ENCODE assay signal across 15 cellular contexts in the genomic region with DNA sequence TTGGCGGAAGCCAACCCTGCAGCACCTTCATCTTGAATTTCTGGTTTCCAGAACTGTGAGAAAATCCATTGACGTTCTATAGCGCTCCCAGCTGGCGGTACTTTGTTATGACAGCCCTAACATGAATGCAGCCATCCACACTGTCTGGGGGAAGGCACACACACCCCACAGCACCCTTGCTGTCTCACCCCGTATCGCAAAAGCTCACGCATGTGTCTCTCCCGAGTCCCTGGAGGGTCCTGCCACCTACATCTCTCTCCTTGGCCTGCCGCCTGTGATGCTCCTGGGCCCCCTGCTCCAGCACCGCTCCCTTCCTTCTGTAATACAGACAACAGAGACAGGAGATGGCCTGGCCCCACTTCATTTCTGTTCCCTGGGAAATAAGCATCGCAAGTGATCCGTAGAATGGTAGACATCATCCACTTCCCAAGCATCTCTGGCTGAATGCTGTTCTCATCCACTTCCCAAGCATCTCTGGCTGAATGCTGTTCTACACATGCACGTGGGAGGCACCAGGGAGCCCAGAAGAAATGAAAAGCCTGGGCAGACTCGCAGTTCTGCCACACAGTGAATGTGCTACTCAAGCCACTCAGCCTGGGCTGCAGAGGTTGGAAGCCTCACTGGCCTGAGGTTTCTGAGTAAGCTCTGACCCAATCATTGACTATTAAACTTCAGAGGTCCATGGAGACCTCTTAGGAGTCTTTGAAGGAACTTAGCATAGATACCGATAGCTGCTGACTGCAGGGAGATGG. TPM values are rescaled to one million over a fixed set of nuclear protein-coding genes. Genes with fewer than 3 reads are reported as not detected.
DNase-seq lines count a peak whose midpoint lies in the region; ATAC-seq, FAIRE-seq and TF ChIP-seq lines count a peak whose summit lies in the region.
"Had no signal": no experiment of that assay in that cellular context is flagged by ENCODE, and none has a peak within 500 bp of the region (broad histone marks: within the 10 kb centered on the region; RNA-seq: fewer than 3 reads in every experiment).

No MANE protein-coding gene starts in this region.

- intact Hi-C loops in MCF 10A (cut with micrococcal nuclease): no loop called here
- intact Hi-C loops in breast epithelium (cut with DNase I; ENCODE audit: low total_unique reads): no loop called here
- intact Hi-C loops in transverse colon (cut with DNase I; ENCODE audit: low total_unique reads): no loop called here
- intact Hi-C loops in esophagus muscularis mucosa (cut with DNase I): no loop called here

- FAIRE-seq in GM12891 (lab: Jason Lieb, UNC): no peak
- FAIRE-seq: urothelium cell line had no signal

- peaks cover 21% of the 10 kb centered on the region for H3K36me3 Mint-ChIP-seq in MCF 10A (ENCODE audit: insufficient read depth, unreplicated experiment)

- in situ Hi-C loops in transverse colon (cut with MboI; ENCODE audit: low pct_ligation_motif_present in 1 of 4, low pct_unique_long_range_greater_than_20kb in 1 of 4, low sequenced_read_pairs in 3 of 4): no loop called here

- H3K27me3 Mint-ChIP-seq in MCF 10A (ENCODE audit: insufficient read depth, unreplicated experiment): no peaks in the 10 kb centered on the region

- CTCF ChIA-PET in MCF 10A (lab: Yijun Ruan, JAX): interaction anchor here (0.6 to 1.3 kb wide), 4 partner anchors 9 to 819 kb away, joined by 3 to 4 read pairs (median 4); no protein-coding TSS in a partner anchor

- H3K9me3 ChIP-seq in breast epithelium (peaks cover 0 to 6% of the 10 kb centered on the region in 2 donors), OCI-LY1 (ENCODE audit: low read length) (no peaks in the 10 kb centered on the region), transverse colon (no peaks in the 10 kb centered on the region), esophagus muscularis mucosa (no peaks in the 10 kb centered on the region)

- no peak overlapping the region for H3K4me2 ChIP-seq in OCI-LY1 (ENCODE audit: low read length)

- H3K79me2 ChIP-seq in OCI-LY1 (ENCODE audit: insufficient read depth, low read length): no peaks in the 10 kb centered on the region

- peak; percentile 35 for ATAC-seq in esophagus mucosa

- no peaks in the 10 kb centered on the region for H4K20me1 ChIP-seq in OCI-LY1 (ENCODE audit: insufficient read depth, low read length)

- no TSS peak for BruUV-seq in MCF 10A (replicated peaks; lab: Mats Ljungman, UMichigan)

- H3K27ac Mint-ChIP-seq in MCF 10A (ENCODE audit: low read depth, unreplicated experiment): no peak overlapping the region

- no peak for TF ChIP-seq POLR2A in breast epithelium (IDR thresholded peaks at IDR 0.05)
- no peak for TF ChIP-seq POLR2A in transverse colon (IDR thresholded peaks at IDR 0.05)
- TF ChIP-seq POLR2A in esophagus muscularis mucosa (IDR thresholded peaks at IDR 0.05; ENCODE audit: low read depth): no peak
- no peak for TF ChIP-seq POLR2A in GM12891 (IDR thresholded peaks at IDR 0.05; ENCODE audit: low read depth, low read length)

- H3K27me3 ChIP-seq in breast epithelium (no peaks in the 10 kb centered on the region), OCI-LY1 (ENCODE audit: insufficient read depth, low read length) (no peaks in the 10 kb centered on the region), transverse colon (no peaks in the 10 kb centered on the region), esophagus muscularis mucosa (no peaks in the 10 kb centered on the region)

- no peak overlapping the region for H3K9ac ChIP-seq in OCI-LY1 (ENCODE audit: low read length)

- 94 to 97% methylated on average over 12 to 15 of the region's 15 CpGs for WGBS in transverse colon (ENCODE audit: low coverage in 1 of 2), 2 donors
- 93% methylated on average over 15 of the region's 15 CpGs for WGBS in esophagus muscularis mucosa

- TF ChIP-seq CTCF in MCF 10A (IDR thresholded peaks at IDR 0.05; ENCODE audit: unreplicated experiment): peak; percentile 8
- no peak for TF ChIP-seq CTCF in breast epithelium (IDR thresholded peaks at IDR 0.05)
- TF ChIP-seq CTCF in OCI-LY1 (IDR thresholded peaks at IDR 0.05; ENCODE audit: low read length): peak; percentile 45
- TF ChIP-seq CTCF in transverse colon (IDR thresholded peaks at IDR 0.05): peak in 3 of 5 experiments; percentile 12 to 24 (median 12)
- TF ChIP-seq CTCF in esophagus muscularis mucosa (IDR thresholded peaks at IDR 0.05): no peak

- no peak overlapping the region for H2AFZ ChIP-seq in OCI-LY1 (ENCODE audit: low read length)

- H3K4me1 Mint-ChIP-seq in MCF 10A (ENCODE audit: insufficient read depth, unreplicated experiment): no peaks in the 10 kb centered on the region

- H3K9me2 ChIP-seq in OCI-LY1 (ENCODE audit: low read depth, low read length): no peaks in the 10 kb centered on the region

- H3K4me3 Mint-ChIP-seq in MCF 10A (ENCODE audit: unreplicated experiment): no peak overlapping the region

- TF ChIP-seq EP300 in transverse colon (IDR thresholded peaks at IDR 0.05; ENCODE audit: low read depth) (no peak), esophagus muscularis mucosa (IDR thresholded peaks at IDR 0.05) (no peak)

- H3F3A ChIP-seq in OCI-LY1 (ENCODE audit: insufficient read depth, low read length): no peaks in the 10 kb centered on the region

- H3K36me3 ChIP-seq in breast epithelium (no peaks in the 10 kb centered on the region), OCI-LY1 (ENCODE audit: insufficient read depth, low read length) (peaks cover 27% of the 10 kb centered on the region), transverse colon (peaks cover 0 to 6% (median 0%) of the 10 kb centered on the region in 4 donors), esophagus muscularis mucosa (peaks cover 0 to 19% (median 14%) of the 10 kb centered on the region in 4 donors)

- H3K4me1 ChIP-seq in breast epithelium (no peaks in the 10 kb centered on the region), OCI-LY1 (ENCODE audit: insufficient read depth, low read length, severe bottlenecking) (no peaks in the 10 kb centered on the region), transverse colon (peaks cover 0 to 22% (median 5%) of the 10 kb centered on the region in 4 donors), esophagus muscularis mucosa (peaks cover 0 to 8% (median 2%) of the 10 kb centered on the region in 4 donors)

- H3K4me3 ChIP-seq in breast epithelium (no peak overlapping the region), OCI-LY1 (ENCODE audit: low read depth, low read length, poor library complexity, severe bottlenecking) (no peak overlapping the region), transverse colon (no peak overlapping the region), esophagus muscularis mucosa (no peak overlapping the region)

- DNase-seq in MCF 10A (ENCODE audit: unreplicated experiment) (no peak), breast epithelium (ENCODE audit: low spot score in 2 of 2) (no peak), transverse colon (no peak), kidney tubule cell (ENCODE audit: low spot score) (no peak), esophagus muscularis mucosa (ENCODE audit: extremely low spot score) (no peak), GM12891 (ENCODE audit: insufficient read length, low spot score) (no peak)
- DNase-seq: Calu3; NCI-H748 treated with DMSO at 0.1 percent for 48 hours; stimulated activated naive CD4-positive, alpha-beta T cell treated with Interleukin-2 at 50 U/mL for 16 hours had no signal

- POLR2A ChIA-PET in MCF 10A (lab: Yijun Ruan, JAX): no interaction called here

- H3K27ac ChIP-seq in breast epithelium (no peak overlapping the region), OCI-LY1 (ENCODE audit: low read depth, low read length, poor library complexity, severe bottlenecking) (no peak overlapping the region), transverse colon (no peak overlapping the region), esophagus muscularis mucosa (replicated peaks in 1 of 4) (no peak overlapping the region)

- no peaks in the 10 kb centered on the region for H3K9me3 Mint-ChIP-seq in MCF 10A (ENCODE audit: unreplicated experiment)

TF ChIP-seq in GM12891, 5 proteins besides CTCF, POLR2A, EP300 and RAD21:
- TF ChIP-seq SPI1 (IDR thresholded peaks at IDR 0.05; ENCODE audit: low read depth, low read length) (no peak), TAF1 (IDR thresholded peaks at IDR 0.05; ENCODE audit: low read depth, low read length) (no peak), PAX5 (IDR thresholded peaks at IDR 0.05; ENCODE audit: insufficient read depth, low read length, severe bottlenecking) (no peak)

RNA-seq across cellular contexts. Expression of a gene that starts 29.6 kb away (rescaled TPM):
- total RNA-seq in MCF 10A (2022): 102 and 123 TPM in 2 replicates
- 10 to 100 TPM; 22.2 to 47.2 (median 27.5) TPM for total RNA-seq in breast epithelium
- total RNA-seq in esophagus mucosa: 91.9 TPM
- 100 to 1,000 TPM; 121 to 242 (median 185) TPM for total RNA-seq in transverse colon
- total RNA-seq in esophagus muscularis mucosa: 100 to 1,000 TPM in 2 of 4 donors, 10 to 100 TPM in 2; 30.7 to 176 (median 104) TPM
- polyA plus RNA-seq in GM12891 (2012; ENCODE audit: low read depth, missing spikeins): 23.4 TPM

RNA-seq across cellular contexts. Expression of a gene that starts 33.5 kb away (rescaled TPM):
- total RNA-seq in MCF 10A (2022): not detected in 2 replicates
- total RNA-seq in breast epithelium: not detected
- total RNA-seq in esophagus mucosa: not detected
- total RNA-seq in transverse colon: not detected
- not detected for total RNA-seq in esophagus muscularis mucosa
- not detected for polyA plus RNA-seq in GM12891 (2012; ENCODE audit: low read depth, missing spikeins)
- total RNA-seq: Calu3, dermis microvascular lymphatic vessel endothelial cell, lung microvascular endothelial cell had no signal
- polyA plus RNA-seq: AG04450 had no signal

RNA-seq across cellular contexts. Expression of a gene that starts 49.8 kb away (rescaled TPM):
- total RNA-seq in MCF 10A (2022) (220 and 280 TPM in 2 replicates), breast epithelium (10 to 100 TPM; 82.5 to 93.4 (median 85.3) TPM), esophagus mucosa (108 TPM), transverse colon (100 to 1,000 TPM; 112 to 185 (median 130) TPM), esophagus muscularis mucosa (100 to 1,000 TPM in 2 of 4 donors, 10 to 100 TPM in 2; 80.4 to 122 (median 104) TPM)
- polyA plus RNA-seq in GM12891 (2012; ENCODE audit: low read depth, missing spikeins): 150 TPM

RNA-seq across cellular contexts. Expression of a gene that starts 54.2 kb away (rescaled TPM):
- total RNA-seq in MCF 10A (2022) (not detected in 2 replicates), breast epithelium (not detected), esophagus mucosa (not detected), transverse colon (not detected), esophagus muscularis mucosa (not detected)
- not detected for polyA plus RNA-seq in GM12891 (2012; ENCODE audit: low read depth, missing spikeins)
- total RNA-seq: Calu3 had no signal
- polyA plus RNA-seq: AG04450 had no signal

RNA-seq across cellular contexts. Expression of a gene that starts 56.7 kb away (rescaled TPM):
- total RNA-seq in MCF 10A (2022) (2.3 and 2.5 TPM in 2 replicates), breast epithelium (10 to 100 TPM in 2 of 3 donors, 1 to 10 TPM in 1; 7.9 to 10.5 (median 10.2) TPM), esophagus mucosa (4.7 TPM), transverse colon (10 to 100 TPM in 2 of 4 donors, 1 to 10 TPM in 2; 3.7 to 15.1 (median 8.4) TPM), esophagus muscularis mucosa (10 to 100 TPM in 3 of 4 donors, 1 to 10 TPM in 1; 9.4 to 22.0 (median 19.2) TPM)
- 29.7 TPM for polyA plus RNA-seq in GM12891 (2012; ENCODE audit: low read depth, missing spikeins)

Comparison
In these comparisons a context has a peak if more than half of its experiments do, and no peak if none do; other contexts are left out.
1. CTCF ChIP-seq: peak in MCF 10A (single experiment), OCI-LY1 (single experiment) and transverse colon (3 of 5); none in breast epithelium (0 of 3) and esophagus muscularis mucosa (0 of 3).